Comparison of ENCODE assay signal across 11 cellular contexts in the genomic region with DNA sequence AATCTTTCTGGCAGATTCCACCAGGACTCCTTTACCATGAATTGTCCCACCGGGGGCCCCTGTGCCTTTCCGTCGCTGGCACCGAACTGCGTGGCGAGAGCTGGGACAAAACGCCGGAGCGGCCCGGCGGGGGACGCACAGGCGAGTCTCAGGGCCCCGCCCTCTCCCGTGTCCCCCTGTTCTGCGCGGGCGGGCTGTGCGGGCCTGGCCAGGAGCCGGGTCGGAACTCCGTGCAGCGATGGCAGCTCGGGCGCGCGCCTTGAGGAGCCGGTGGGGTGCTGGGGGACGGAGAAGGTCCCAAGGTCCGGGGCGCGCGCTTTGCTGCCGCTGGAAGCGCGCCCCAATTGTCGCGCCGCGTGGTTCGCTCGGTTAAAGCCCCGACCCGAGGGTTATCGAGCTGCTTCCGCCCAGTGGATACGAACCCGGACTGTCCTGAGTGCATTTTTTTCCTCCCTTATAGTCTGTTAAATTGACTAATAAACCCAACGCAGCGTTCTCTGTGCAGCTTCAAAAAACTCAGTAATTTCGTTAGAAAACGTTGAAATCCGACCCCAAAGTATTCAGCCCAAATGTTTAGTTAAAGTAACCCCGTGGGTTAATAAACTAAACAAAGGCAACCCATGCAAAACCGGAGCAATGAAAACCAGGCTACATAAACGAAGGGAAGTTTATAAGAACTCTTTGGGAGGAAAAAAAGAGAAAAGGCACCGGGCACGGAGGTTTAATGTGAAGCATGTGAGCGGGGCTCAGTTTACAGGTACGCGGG.
A peak's percentile ranks its signal among the peaks of the same experiment; 100 is the strongest.
DNase-seq lines count a peak whose midpoint lies in the region; ATAC-seq and TF ChIP-seq lines count a peak whose summit lies in the region.
"Had no signal": no experiment of that assay in that cellular context is flagged by ENCODE, and none has a peak within 500 bp of the region (broad histone marks: within the 10 kb centered on the region; RNA-seq: fewer than 3 reads in every experiment).

No MANE protein-coding gene starts in this region.

- no peak for ATAC-seq in HG03378 (IDR thresholded peaks at IDR 0.05; ENCODE audit: unreplicated experiment)

- H3K27ac ChIP-seq in endodermal cell (ENCODE audit: low read depth, low read length) (no peak overlapping the region), neural progenitor cell (no peak overlapping the region)
- H3K27ac ChIP-seq: prostate gland had no signal

- H3K27me3 ChIP-seq in endodermal cell (ENCODE audit: control insufficient read depth, insufficient read depth, low read length, poor library complexity, severe bottlenecking) (peaks cover 92% of the 10 kb centered on the region), neural progenitor cell (peaks cover 99% of the 10 kb centered on the region)
- H3K27me3 ChIP-seq: MG63 had no signal

- H3K27me3 Mint-ChIP-seq in endodermal cell (ENCODE audit: insufficient read depth) (peaks cover 98% of the 10 kb centered on the region), neural progenitor cell (ENCODE audit: insufficient read depth, low read depth) (peaks cover 70% of the 10 kb centered on the region)

- H3K4me1 Mint-ChIP-seq in endodermal cell: peaks cover 41% of the 10 kb centered on the region
- H3K4me1 Mint-ChIP-seq in neural progenitor cell: peaks cover 25% of the 10 kb centered on the region

- CTCF ChIA-PET in HEK293T (lab: Yijun Ruan, JAX): no interaction called here

- H3K4me1 ChIP-seq in endodermal cell (ENCODE audit: control insufficient read depth, insufficient read depth, low read length) (peaks cover 10% of the 10 kb centered on the region), neural progenitor cell (peaks cover 38% of the 10 kb centered on the region)
- H3K4me1 ChIP-seq: prostate gland had no signal

- peak overlapping the region; percentile 38 for H3K4me3 Mint-ChIP-seq in endodermal cell
- peak overlapping the region; percentile 77 for H3K4me3 Mint-ChIP-seq in neural progenitor cell

- WGBS in endodermal cell (ENCODE audit: insufficient coverage in 1 of 2, insufficient read length in 1 of 2), 2 experiments: 2% methylated on average over 42 to 61 of the region's 61 CpGs

- DNase-seq in AG09309 (ENCODE audit: low read depth) (no peak), HEK293T (ENCODE audit: extremely low spot score) (no peak), endodermal cell (no peak), neural progenitor cell (ENCODE audit: low spot score) (peak; percentile 57), DMS79 treated with DMSO at 0.1 percent for 48 hours (lab: John Stamatoyannopoulos, UW) (no peak), GF-D8 (lab: John Stamatoyannopoulos, UW) (no peak), NCI-H510A treated with DMSO at 0.1 percent for 48 hours (lab: John Stamatoyannopoulos, UW) (no peak)
- DNase-seq: NCI-H69 had no signal

- no peak overlapping the region for H2AFZ ChIP-seq in neural progenitor cell (replicated peaks)

- no peaks in the 10 kb centered on the region for H3K36me3 Mint-ChIP-seq in endodermal cell (ENCODE audit: low read depth)
- peaks cover 1% of the 10 kb centered on the region for H3K36me3 Mint-ChIP-seq in neural progenitor cell

- H4K20me1 ChIP-seq in neural progenitor cell (ENCODE audit: low read depth): peaks cover 66% of the 10 kb centered on the region

- H3K9me3 ChIP-seq in endodermal cell (ENCODE audit: control insufficient read depth, low read length) (no peaks in the 10 kb centered on the region), neural progenitor cell (ENCODE audit: low read depth) (no peaks in the 10 kb centered on the region)
- H3K9me3 ChIP-seq: MG63, prostate gland had no signal

- no peaks in the 10 kb centered on the region for H3K9me3 Mint-ChIP-seq in endodermal cell
- H3K9me3 Mint-ChIP-seq in neural progenitor cell: peaks cover 3% of the 10 kb centered on the region

- H3K4me3 ChIP-seq in AG09309 (ENCODE audit: control insufficient read depth, low read depth, low read length) (peak overlapping the region; percentile 29), endodermal cell (ENCODE audit: low read length) (peak overlapping the region; percentile 69), neural progenitor cell (peak overlapping the region; percentile 31)
- H3K4me3 ChIP-seq: prostate gland had no signal

- TF ChIP-seq CTCF in AG09309 (IDR thresholded peaks at IDR 0.05; ENCODE audit: control insufficient read depth, insufficient read depth, low read depth, low read length, missing control alignments) (no peak), endodermal cell (conservative IDR thresholded peaks at IDR 0.05) (no peak), neural progenitor cell (IDR thresholded peaks at IDR 0.05) (no peak)

- H3F3A ChIP-seq in neural progenitor cell (ENCODE audit: low read depth): peaks cover 23% of the 10 kb centered on the region

- H3K79me2 ChIP-seq in neural progenitor cell (ENCODE audit: low read depth): no peaks in the 10 kb centered on the region

- no peak overlapping the region for H3K9ac ChIP-seq in endodermal cell (ENCODE audit: extremely low read depth, low read length, poor library complexity, severe bottlenecking)
- no peak overlapping the region for H3K9ac ChIP-seq in neural progenitor cell

- POLR2A ChIA-PET in HEK293T (lab: Yijun Ruan, JAX): interaction anchor here (1.9 kb wide), 1 partner anchor 139 kb away, joined by 4 read pairs; no protein-coding TSS in a partner anchor

- H3K36me3 ChIP-seq in endodermal cell (ENCODE audit: control insufficient read depth, insufficient read depth, low read length) (no peaks in the 10 kb centered on the region), neural progenitor cell (no peaks in the 10 kb centered on the region)
- H3K36me3 ChIP-seq: MG63, prostate gland had no signal

- H3K27ac Mint-ChIP-seq in endodermal cell (no peak overlapping the region), neural progenitor cell (peak overlapping the region; percentile 47)

- peak overlapping the region; percentile 72 for H3K4me2 ChIP-seq in neural progenitor cell

TF ChIP-seq in HEK293T, 16 proteins besides CTCF, POLR2A, EP300 and RAD21:
- TF ChIP-seq TARDBP (IDR thresholded peaks at IDR 0.05) (no peak), L3MBTL2 (conservative IDR thresholded peaks at IDR 0.05) (0 out of 2 replicates have a peak, but pooled peaks have one; percentile 20)
